Comparison of ENCODE assay signal across 8 cellular contexts in genomic region chr22:43187171-43188099, GRCh38. TPM values are rescaled to one million over a fixed set of nuclear protein-coding genes. Genes with fewer than 3 reads are reported as not detected.
DNase-seq lines count a peak whose midpoint lies in the region; ATAC-seq and TF ChIP-seq lines count a peak whose summit lies in the region.

No MANE protein-coding gene starts in this region.

- intact Hi-C loops in activated B cell treated with CpG ODN at 0.5 μM for 24 hours (cut with micrococcal nuclease), result loop anchor here (1.0 to 2.0 kb wide), 4 partner anchors 35 to 98 kb away; partner anchors contain the start of genes BIK, MCAT and TTLL1

- no peaks in the 10 kb centered on the region for H3K9me3 Mint-ChIP-seq in activated B cell treated with CpG ODN at 0.5 μM for 24 hours

- peaks cover 14% of the 10 kb centered on the region for H3K4me1 Mint-ChIP-seq in activated B cell treated with CpG ODN at 0.5 μM for 24 hours

- peak; percentile 80 for ATAC-seq in GM19035 (IDR thresholded peaks at IDR 0.05; ENCODE audit: unreplicated experiment)
- peak; percentile 85 for ATAC-seq in HG03280 (IDR thresholded peaks at IDR 0.05; ENCODE audit: unreplicated experiment)
- ATAC-seq in activated B cell treated with CpG ODN at 0.5 μM for 24 hours (ENCODE audit: low read depth), result peak; percentile 88

- CTCF ChIA-PET in activated B cell treated with CpG ODN at 0.5 μM for 24 hours (lab: Charles Lee), result interaction anchor here (0.9 to 1.0 kb wide), 2 partner anchors 35 to 159 kb away, joined by 3 read pairs; no protein-coding TSS in a partner anchor

- H3K27ac Mint-ChIP-seq in activated B cell treated with CpG ODN at 0.5 μM for 24 hours, result peak overlapping the region; percentile 92

- H3K27me3 Mint-ChIP-seq in activated B cell treated with CpG ODN at 0.5 μM for 24 hours, result peaks cover 3% of the 10 kb centered on the region

- POLR2A ChIA-PET in activated B cell treated with CpG ODN at 0.5 μM for 24 hours (lab: Charles Lee), result interaction anchor here (0.6 to 1.6 kb wide), 14 partner anchors 13 to 768 kb away, joined by 3 to 21 read pairs (median 3); partner anchors contain the start of genes CYB5R3, POLDIP3 and SAMM50

- H3K36me3 Mint-ChIP-seq in activated B cell treated with CpG ODN at 0.5 μM for 24 hours (ENCODE audit: low read depth), result peaks cover 2% of the 10 kb centered on the region

- TF ChIP-seq CTCF in activated B cell treated with CpG ODN at 0.5 μM for 24 hours (IDR thresholded peaks at IDR 0.05), result no peak

- DNase-seq in AML-193 (lab: John Stamatoyannopoulos, UW) (peak; percentile 83 to 86), NCI-H226 (peak; percentile 75), activated B cell treated with CpG ODN at 0.5 μM for 24 hours (peak; percentile 97), caudate nucleus (lab: John Stamatoyannopoulos, UW) (peak in 60 of 61 donors; percentile 31 to 95 (median 89)), islet precursor cell (peak; percentile 97)
- DNase-seq in stimulated activated CD4-positive, alpha-beta T cell treated with anti-CD3 and anti-CD28 coated beads, Interleukin-12 subunit alpha, Interleukin-12 subunit beta, amount 100 ng/mL, for 24 hours (ENCODE audit: low read depth in 2 of 2), result peak; percentile 93

- peak overlapping the region; percentile 93 for H3K27ac ChIP-seq in caudate nucleus (ENCODE audit: low read depth, low read length)

- peak overlapping the region; percentile 81 for H3K4me3 Mint-ChIP-seq in activated B cell treated with CpG ODN at 0.5 μM for 24 hours

RNA-seq across cellular contexts. Expression of gene TTLL12, which starts 0.5 kb away (rescaled TPM):
- total RNA-seq in activated B cell treated with CpG ODN at 0.5 μM for 24 hours, result 30.0 and 31.5 TPM in 2 replicates

RNA-seq across cellular contexts. Expression of gene TSPO, which starts 36.1 kb away (rescaled TPM):
- total RNA-seq in activated B cell treated with CpG ODN at 0.5 μM for 24 hours, result 40.9 and 48.2 TPM in 2 replicates

RNA-seq across cellular contexts. Expression of gene MCAT, which starts 44.2 kb away (rescaled TPM):
- total RNA-seq in activated B cell treated with CpG ODN at 0.5 μM for 24 hours, result 12.7 and 13.2 TPM in 2 replicates

Comparison
In these comparisons a context has a peak if more than half of its experiments do, and no peak if none do; other contexts are left out.
1. Peak in every context shown above with its lines: DNase-seq, ATAC-seq and H3K27ac ChIP-seq.